In the genomic region with DNA sequence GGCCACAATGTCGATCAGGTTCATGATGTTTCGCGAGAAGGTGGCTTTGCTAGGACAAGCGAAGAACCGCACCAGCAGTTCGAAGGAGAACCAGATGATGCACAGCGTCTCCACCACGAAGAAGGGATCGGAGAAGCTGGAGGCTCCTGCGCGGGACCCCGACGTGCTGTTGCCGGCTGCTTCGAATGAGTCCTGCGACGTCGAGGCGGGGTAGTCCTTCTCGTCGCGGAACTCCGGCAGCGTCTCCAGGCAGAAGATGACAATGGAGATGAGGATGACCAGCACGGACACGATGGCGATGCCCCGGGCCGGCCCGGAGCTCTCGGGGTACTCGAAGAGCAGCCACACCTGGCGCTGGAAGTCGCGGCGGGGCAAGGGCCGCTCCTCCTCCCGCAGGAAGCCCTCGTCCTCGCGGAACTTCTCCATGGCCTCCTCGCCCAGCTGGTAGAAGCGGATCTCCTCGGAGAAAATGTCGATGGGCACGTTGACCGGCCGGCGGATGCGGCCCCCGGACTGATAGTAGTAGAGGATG, we compare ENCODE assay signal across 3 cellular contexts.
TF ChIP-seq lines count a peak whose summit lies in the region.

No MANE protein-coding gene starts in this region.

TF ChIP-seq in liver, 16 proteins besides CTCF, POLR2A, EP300 and RAD21:
- no peak for TF ChIP-seq EGR1 (IDR thresholded peaks at IDR 0.05; ENCODE audit: low read depth in 2 of 2)
- TF ChIP-seq HNF4G (IDR thresholded peaks at IDR 0.05), result no peak
- no peak for TF ChIP-seq TAF1 (conservative IDR thresholded peaks at IDR 0.05)
- no peak for TF ChIP-seq NR2F2 (IDR thresholded peaks at IDR 0.05)
- no peak for TF ChIP-seq FOXA2 (IDR thresholded peaks at IDR 0.05)
- TF ChIP-seq, protein P1, sequence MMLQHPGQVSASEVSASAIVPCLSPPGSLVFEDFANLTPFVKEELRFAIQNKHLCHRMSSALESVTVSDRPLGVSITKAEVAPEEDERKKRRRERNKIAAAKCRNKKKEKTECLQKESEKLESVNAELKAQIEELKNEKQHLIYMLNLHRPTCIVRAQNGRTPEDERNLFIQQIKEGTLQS (IDR thresholded peaks at IDR 0.05), result no peak
- TF ChIP-seq JUND (IDR thresholded peaks at IDR 0.05), result no peak
- no peak for TF ChIP-seq FOXA1 (IDR thresholded peaks at IDR 0.05)
- TF ChIP-seq, protein P2, sequence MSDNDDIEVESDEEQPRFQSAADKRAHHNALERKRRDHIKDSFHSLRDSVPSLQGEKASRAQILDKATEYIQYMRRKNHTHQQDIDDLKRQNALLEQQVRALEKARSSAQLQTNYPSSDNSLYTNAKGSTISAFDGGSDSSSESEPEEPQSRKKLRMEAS (IDR thresholded peaks at IDR 0.05), result no peak
- TF ChIP-seq, protein P3, sequence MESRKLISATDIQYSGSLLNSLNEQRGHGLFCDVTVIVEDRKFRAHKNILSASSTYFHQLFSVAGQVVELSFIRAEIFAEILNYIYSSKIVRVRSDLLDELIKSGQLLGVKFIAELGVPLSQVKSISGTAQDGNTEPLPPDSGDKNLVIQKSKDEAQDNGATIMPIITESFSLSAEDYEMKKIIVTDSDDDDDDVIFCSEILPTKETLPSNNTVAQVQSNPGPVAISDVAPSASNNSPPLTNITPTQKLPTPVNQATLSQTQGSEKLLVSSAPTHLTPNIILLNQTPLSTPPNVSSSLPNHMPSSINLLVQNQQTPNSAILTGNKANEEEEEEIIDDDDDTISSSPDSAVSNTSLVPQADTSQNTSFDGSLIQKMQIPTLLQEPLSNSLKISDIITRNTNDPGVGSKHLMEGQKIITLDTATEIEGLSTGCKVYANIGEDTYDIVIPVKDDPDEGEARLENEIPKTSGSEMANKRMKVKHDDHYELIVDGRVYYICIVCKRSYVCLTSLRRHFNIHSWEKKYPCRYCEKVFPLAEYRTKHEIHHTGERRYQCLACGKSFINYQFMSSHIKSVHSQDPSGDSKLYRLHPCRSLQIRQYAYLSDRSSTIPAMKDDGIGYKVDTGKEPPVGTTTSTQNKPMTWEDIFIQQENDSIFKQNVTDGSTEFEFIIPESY (IDR thresholded peaks at IDR 0.05), result no peak
- TF ChIP-seq, protein P4, sequence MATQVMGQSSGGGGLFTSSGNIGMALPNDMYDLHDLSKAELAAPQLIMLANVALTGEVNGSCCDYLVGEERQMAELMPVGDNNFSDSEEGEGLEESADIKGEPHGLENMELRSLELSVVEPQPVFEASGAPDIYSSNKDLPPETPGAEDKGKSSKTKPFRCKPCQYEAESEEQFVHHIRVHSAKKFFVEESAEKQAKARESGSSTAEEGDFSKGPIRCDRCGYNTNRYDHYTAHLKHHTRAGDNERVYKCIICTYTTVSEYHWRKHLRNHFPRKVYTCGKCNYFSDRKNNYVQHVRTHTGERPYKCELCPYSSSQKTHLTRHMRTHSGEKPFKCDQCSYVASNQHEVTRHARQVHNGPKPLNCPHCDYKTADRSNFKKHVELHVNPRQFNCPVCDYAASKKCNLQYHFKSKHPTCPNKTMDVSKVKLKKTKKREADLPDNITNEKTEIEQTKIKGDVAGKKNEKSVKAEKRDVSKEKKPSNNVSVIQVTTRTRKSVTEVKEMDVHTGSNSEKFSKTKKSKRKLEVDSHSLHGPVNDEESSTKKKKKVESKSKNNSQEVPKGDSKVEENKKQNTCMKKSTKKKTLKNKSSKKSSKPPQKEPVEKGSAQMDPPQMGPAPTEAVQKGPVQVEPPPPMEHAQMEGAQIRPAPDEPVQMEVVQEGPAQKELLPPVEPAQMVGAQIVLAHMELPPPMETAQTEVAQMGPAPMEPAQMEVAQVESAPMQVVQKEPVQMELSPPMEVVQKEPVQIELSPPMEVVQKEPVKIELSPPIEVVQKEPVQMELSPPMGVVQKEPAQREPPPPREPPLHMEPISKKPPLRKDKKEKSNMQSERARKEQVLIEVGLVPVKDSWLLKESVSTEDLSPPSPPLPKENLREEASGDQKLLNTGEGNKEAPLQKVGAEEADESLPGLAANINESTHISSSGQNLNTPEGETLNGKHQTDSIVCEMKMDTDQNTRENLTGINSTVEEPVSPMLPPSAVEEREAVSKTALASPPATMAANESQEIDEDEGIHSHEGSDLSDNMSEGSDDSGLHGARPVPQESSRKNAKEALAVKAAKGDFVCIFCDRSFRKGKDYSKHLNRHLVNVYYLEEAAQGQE (IDR thresholded peaks at IDR 0.05), result no peak
- TF ChIP-seq RXRA (IDR thresholded peaks at IDR 0.05), result no peak
TF ChIP-seq in liver: peak in this region for 0.

TF ChIP-seq in HepG2, 621 proteins besides CTCF, POLR2A, EP300 and RAD21:
- TF ChIP-seq, protein P5, sequence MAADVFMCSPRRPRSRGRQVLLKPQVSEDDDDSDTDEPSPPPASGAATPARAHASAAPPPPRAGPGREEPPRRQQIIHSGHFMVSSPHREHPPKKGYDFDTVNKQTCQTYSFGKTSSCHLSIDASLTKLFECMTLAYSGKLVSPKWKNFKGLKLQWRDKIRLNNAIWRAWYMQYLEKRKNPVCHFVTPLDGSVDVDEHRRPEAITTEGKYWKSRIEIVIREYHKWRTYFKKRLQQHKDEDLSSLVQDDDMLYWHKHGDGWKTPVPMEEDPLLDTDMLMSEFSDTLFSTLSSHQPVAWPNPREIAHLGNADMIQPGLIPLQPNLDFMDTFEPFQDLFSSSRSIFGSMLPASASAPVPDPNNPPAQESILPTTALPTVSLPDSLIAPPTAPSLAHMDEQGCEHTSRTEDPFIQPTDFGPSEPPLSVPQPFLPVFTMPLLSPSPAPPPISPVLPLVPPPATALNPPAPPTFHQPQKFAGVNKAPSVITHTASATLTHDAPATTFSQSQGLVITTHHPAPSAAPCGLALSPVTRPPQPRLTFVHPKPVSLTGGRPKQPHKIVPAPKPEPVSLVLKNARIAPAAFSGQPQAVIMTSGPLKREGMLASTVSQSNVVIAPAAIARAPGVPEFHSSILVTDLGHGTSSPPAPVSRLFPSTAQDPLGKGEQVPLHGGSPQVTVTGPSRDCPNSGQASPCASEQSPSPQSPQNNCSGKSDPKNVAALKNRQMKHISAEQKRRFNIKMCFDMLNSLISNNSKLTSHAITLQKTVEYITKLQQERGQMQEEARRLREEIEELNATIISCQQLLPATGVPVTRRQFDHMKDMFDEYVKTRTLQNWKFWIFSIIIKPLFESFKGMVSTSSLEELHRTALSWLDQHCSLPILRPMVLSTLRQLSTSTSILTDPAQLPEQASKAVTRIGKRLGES (CRISPR knock-in tag; IDR thresholded peaks at IDR 0.05; ENCODE audit: borderline replicate concordance), result no peak
- TF ChIP-seq DMAP1 (CRISPR knock-in tag; IDR thresholded peaks at IDR 0.05) (no peak), HIVEP1 (CRISPR knock-in tag; IDR thresholded peaks at IDR 0.05) (no peak), ZNF251 (CRISPR knock-in tag; IDR thresholded peaks at IDR 0.05) (no peak)
TF ChIP-seq in HepG2: peak in this region for 0.

TF ChIP-seq in HEK293T, 16 proteins besides CTCF, POLR2A, EP300 and RAD21:
- TF ChIP-seq FOXM1 (IDR thresholded peaks at IDR 0.05; ENCODE audit: borderline replicate concordance) (no peak), BHLHE40 (IDR thresholded peaks at IDR 0.05; ENCODE audit: borderline replicate concordance) (no peak), NFRKB (IDR thresholded peaks at IDR 0.05) (no peak), SP1 (IDR thresholded peaks at IDR 0.05) (no peak), SUZ12 (IDR thresholded peaks at IDR 0.05) (no peak), FOXA1 (IDR thresholded peaks at IDR 0.05) (no peak), LEF1 (IDR thresholded peaks at IDR 0.05; ENCODE audit: borderline replicate concordance) (no peak), L3MBTL2 (conservative IDR thresholded peaks at IDR 0.05) (no peak), ELF4 (IDR thresholded peaks at IDR 0.05) (no peak), TARDBP (IDR thresholded peaks at IDR 0.05) (no peak)
- TF ChIP-seq, protein P6, sequence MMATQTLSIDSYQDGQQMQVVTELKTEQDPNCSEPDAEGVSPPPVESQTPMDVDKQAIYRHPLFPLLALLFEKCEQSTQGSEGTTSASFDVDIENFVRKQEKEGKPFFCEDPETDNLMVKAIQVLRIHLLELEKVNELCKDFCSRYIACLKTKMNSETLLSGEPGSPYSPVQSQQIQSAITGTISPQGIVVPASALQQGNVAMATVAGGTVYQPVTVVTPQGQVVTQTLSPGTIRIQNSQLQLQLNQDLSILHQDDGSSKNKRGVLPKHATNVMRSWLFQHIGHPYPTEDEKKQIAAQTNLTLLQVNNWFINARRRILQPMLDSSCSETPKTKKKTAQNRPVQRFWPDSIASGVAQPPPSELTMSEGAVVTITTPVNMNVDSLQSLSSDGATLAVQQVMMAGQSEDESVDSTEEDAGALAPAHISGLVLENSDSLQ (IDR thresholded peaks at IDR 0.05), result no peak
